ENCODE assay signal across 23 cellular contexts in genomic region chr6:105598264-105598663, GRCh38.
DNase-seq lines count a peak whose midpoint lies in the region; ATAC-seq and TF ChIP-seq lines count a peak whose summit lies in the region.
"Had no signal": no experiment of that assay in that cellular context is flagged by ENCODE, and none has a peak within 500 bp of the region (broad histone marks: within the 10 kb centered on the region; RNA-seq: fewer than 3 reads in every experiment).

No MANE protein-coding gene starts in this region.

- TF ChIP-seq CTCF in IMR-90 (conservative IDR thresholded peaks at IDR 0.05; ENCODE audit: low read depth, low read length) (no peak), ovary (IDR thresholded peaks at IDR 0.05) (no peak)

- H2AK9ac ChIP-seq in IMR-90 (replicated peaks; ENCODE audit: low read depth, low read length, poor library complexity): no peak overlapping the region

- in situ Hi-C loops in IMR-90 (cut with MboI; ENCODE audit: low sequenced_read_pairs): no loop called here

- peak overlapping the region; percentile 54; the same call in 1 of the 2 replicates for H2BK120ac ChIP-seq in IMR-90 (ENCODE audit: low read depth, low read length)
- H2BK120ac ChIP-seq in trophoblast cell (ENCODE audit: insufficient read depth, low read length, poor library complexity): peak overlapping the region; percentile 63

- H3K4me3 Mint-ChIP-seq in activated CD4-positive, alpha-beta T cell treated with anti-CD3 and anti-CD28 coated beads for 36 hours: no peak overlapping the region
- no peak overlapping the region for H3K4me3 Mint-ChIP-seq in activated CD4-positive, alpha-beta T cell treated with anti-CD3 and anti-CD28 coated beads, Interleukin-2, amount 10 ng/mL, durations not matched to agents 7 days and 5 days
- no peak overlapping the region for H3K4me3 Mint-ChIP-seq in activated T-helper 2 cell treated with anti-CD3 and anti-CD28 coated beads, Interferon-gamma antibody, Interleukin-2, Interleukin-4, amounts not matched to agents 10 μg/mL and 5 μg/mL and 100 μg/mL, durations not matched to agents 14 hours and 24 hours and 36 hours (ENCODE audit: low read depth)
- H3K4me3 Mint-ChIP-seq: CD8-positive, alpha-beta memory T cell; IgD-negative memory B cell had no signal

- H3K9me1 ChIP-seq in IMR-90 (ENCODE audit: insufficient read depth, low read length): peaks cover 12% of the 10 kb centered on the region

- no peak for TF ChIP-seq RAD21 in IMR-90 (IDR thresholded peaks at IDR 0.05; ENCODE audit: low read length)

- peak overlapping the region; percentile 25 for H4K91ac ChIP-seq in IMR-90 (ENCODE audit: insufficient read depth, low read depth, low read length)
- H4K91ac ChIP-seq in trophoblast cell (ENCODE audit: low read depth, low read length): no peak overlapping the region

- TF ChIP-seq POLR2A in IMR-90 (IDR thresholded peaks at IDR 0.05; ENCODE audit: low read depth, low read length): no peak
- TF ChIP-seq POLR2A in ovary (IDR thresholded peaks at IDR 0.05): no peak

- intact Hi-C loops in activated CD4-positive, alpha-beta T cell treated with anti-CD3 and anti-CD28 coated beads for 36 hours (cut with DNase I, micrococcal nuclease): no loop called here
- intact Hi-C loops in IMR-90 (cut with micrococcal nuclease) (no loop called here), ovary (cut with DNase I) (no loop called here)
- intact Hi-C loops in activated T-helper 2 cell treated with anti-CD3 and anti-CD28 coated beads, Interferon-gamma antibody, Interleukin-2, Interleukin-4, amounts not matched to agents 10 μg/mL and 5 μg/mL and 100 μg/mL, durations not matched to agents 14 hours and 24 hours and 36 hours (cut with micrococcal nuclease): no loop called here

- POLR2A ChIA-PET in activated CD4-positive, alpha-beta T cell treated with anti-CD3 and anti-CD28 coated beads for 36 hours (lab: Charles Lee): no interaction called here
- POLR2A ChIA-PET in activated CD4-positive, alpha-beta T cell treated with anti-CD3 and anti-CD28 coated beads, Interleukin-2, amount 10 ng/mL, durations not matched to agents 7 days and 5 days (lab: Charles Lee): no interaction called here
- POLR2A ChIA-PET in IMR-90 (lab: Charles Lee; ENCODE audit: unreplicated experiment): no interaction called here

- H3K79me2 ChIP-seq in trophoblast cell (ENCODE audit: control insufficient read depth, insufficient read depth, low read length, poor library complexity): no peaks in the 10 kb centered on the region

- no peak for ATAC-seq in activated CD4-positive, alpha-beta T cell treated with anti-CD3 and anti-CD28 coated beads for 36 hours
- no peak for ATAC-seq in IMR-90 (ENCODE audit: low read depth)
- no peak for ATAC-seq in GM18870 (IDR thresholded peaks at IDR 0.05; ENCODE audit: unreplicated experiment)

- DNase-seq in activated CD4-positive, alpha-beta T cell treated with anti-CD3 and anti-CD28 coated beads for 36 hours: no peak
- DNase-seq in activated CD4-positive, alpha-beta T cell treated with anti-CD3 and anti-CD28 coated beads, Interleukin-2, amount 10 ng/mL, durations not matched to agents 7 days and 5 days: no peak
- DNase-seq in IMR-90 (no peak), trophoblast cell (no peak), ovary (no peak), globus pallidus (ENCODE audit: low spot score) (no peak)
- DNase-seq in activated T-helper 2 cell treated with anti-CD3 and anti-CD28 coated beads, Interferon-gamma antibody, Interleukin-2, Interleukin-4, amounts not matched to agents 10 μg/mL and 5 μg/mL and 100 μg/mL, durations not matched to agents 14 hours and 24 hours and 36 hours (ENCODE audit: low spot score): no peak
- DNase-seq: 8988T; Calu3; CD8-positive, alpha-beta memory T cell; GOT3; HCEC 1CT; Karpas-422; NCI-H1048; NCI-H1417 treated with DMSO at 0.1 percent for 48 hours; NCI-H187; NCI-H446; NCI-H526; OCI-M1; Right ventricle myocardium superior had no signal

- H3K4me3 ChIP-seq in IMR-90 (ENCODE audit: insufficient read depth, low read depth, low read length): no peak overlapping the region
- no peak overlapping the region for H3K4me3 ChIP-seq in trophoblast cell (ENCODE audit: low read depth, low read length)
- H3K4me3 ChIP-seq in ovary: no peak overlapping the region

- peaks cover 21% of the 10 kb centered on the region for H3K4me1 ChIP-seq in IMR-90 (ENCODE audit: control insufficient read depth, insufficient read depth, low read length)
- peaks cover 6 to 10% of the 10 kb centered on the region in 2 experiments for H3K4me1 ChIP-seq in trophoblast cell (ENCODE audit: control insufficient read depth in 1 of 2, insufficient read depth in 2 of 2, low read length in 2 of 2)
- H3K4me1 ChIP-seq in ovary (ENCODE audit: insufficient read depth): no peaks in the 10 kb centered on the region

- H3K27me3 Mint-ChIP-seq in activated CD4-positive, alpha-beta T cell treated with anti-CD3 and anti-CD28 coated beads for 36 hours: peaks cover 8% of the 10 kb centered on the region
- H3K27me3 Mint-ChIP-seq in activated CD4-positive, alpha-beta T cell treated with anti-CD3 and anti-CD28 coated beads, Interleukin-2, amount 10 ng/mL, durations not matched to agents 7 days and 5 days: peaks cover 2% of the 10 kb centered on the region
- H3K27me3 Mint-ChIP-seq in activated T-helper 2 cell treated with anti-CD3 and anti-CD28 coated beads, Interferon-gamma antibody, Interleukin-2, Interleukin-4, amounts not matched to agents 10 μg/mL and 5 μg/mL and 100 μg/mL, durations not matched to agents 14 hours and 24 hours and 36 hours (ENCODE audit: low read depth): no peaks in the 10 kb centered on the region
- H3K27me3 Mint-ChIP-seq: IgD-negative memory B cell had no signal

- peak overlapping the region; percentile 9 for H2BK5ac ChIP-seq in IMR-90 (ENCODE audit: low read depth, low read length, poor library complexity, severe bottlenecking)
- H2BK5ac ChIP-seq in trophoblast cell (ENCODE audit: low read depth, low read length, poor library complexity): no peak overlapping the region

- H3K18ac ChIP-seq in IMR-90 (ENCODE audit: low read depth, low read length) (no peak overlapping the region; the same call in 1 of the 2 replicates), trophoblast cell (ENCODE audit: low read length) (no peak overlapping the region)

- H3K27me3 ChIP-seq in IMR-90 (ENCODE audit: control insufficient read depth, insufficient read depth, low read length): no peaks in the 10 kb centered on the region
- H3K27me3 ChIP-seq in trophoblast cell (ENCODE audit: insufficient read depth, low read length): no peaks in the 10 kb centered on the region
- no peaks in the 10 kb centered on the region for H3K27me3 ChIP-seq in ovary

- H4K8ac ChIP-seq in IMR-90 (ENCODE audit: low read depth in 2 of 2, low read length in 2 of 2): no peak overlapping the region
- H4K8ac ChIP-seq in trophoblast cell (ENCODE audit: low read depth, low read length): no peak overlapping the region

- peak overlapping the region; percentile 44 for H3K27ac Mint-ChIP-seq in activated CD4-positive, alpha-beta T cell treated with anti-CD3 and anti-CD28 coated beads for 36 hours
- H3K27ac Mint-ChIP-seq in activated CD4-positive, alpha-beta T cell treated with anti-CD3 and anti-CD28 coated beads, Interleukin-2, amount 10 ng/mL, durations not matched to agents 7 days and 5 days: no peak overlapping the region
- peak overlapping the region; percentile 7 for H3K27ac Mint-ChIP-seq in activated T-helper 2 cell treated with anti-CD3 and anti-CD28 coated beads, Interferon-gamma antibody, Interleukin-2, Interleukin-4, amounts not matched to agents 10 μg/mL and 5 μg/mL and 100 μg/mL, durations not matched to agents 14 hours and 24 hours and 36 hours
- H3K27ac Mint-ChIP-seq: CD8-positive, alpha-beta memory T cell; IgD-negative memory B cell had no signal

- H2BK20ac ChIP-seq in IMR-90 (ENCODE audit: low read depth, low read length): peak overlapping the region; percentile 76

- WGBS in IMR-90 (ENCODE audit: extremely low coverage in 2 of 2, insufficient read length in 1 of 2), 2 experiments: no CpG with 5 or more reads among the region's 3 CpGs
- no CpG with 5 or more reads among the region's 3 CpGs for WGBS in trophoblast cell (ENCODE audit: extremely low coverage, insufficient coverage, insufficient read length)
- 79 to 96% (median 87%) methylated on average over 3 of the region's 3 CpGs for WGBS in ovary, 3 donors

- H4K20me1 ChIP-seq in IMR-90 (ENCODE audit: insufficient read depth, low read length): no peaks in the 10 kb centered on the region

- no peaks in the 10 kb centered on the region for H3K36me3 Mint-ChIP-seq in activated CD4-positive, alpha-beta T cell treated with anti-CD3 and anti-CD28 coated beads for 36 hours (ENCODE audit: low read depth)
- H3K36me3 Mint-ChIP-seq in activated CD4-positive, alpha-beta T cell treated with anti-CD3 and anti-CD28 coated beads, Interleukin-2, amount 10 ng/mL, durations not matched to agents 7 days and 5 days (ENCODE audit: low read depth): no peaks in the 10 kb centered on the region
- peaks cover 11% of the 10 kb centered on the region for H3K36me3 Mint-ChIP-seq in activated T-helper 2 cell treated with anti-CD3 and anti-CD28 coated beads, Interferon-gamma antibody, Interleukin-2, Interleukin-4, amounts not matched to agents 10 μg/mL and 5 μg/mL and 100 μg/mL, durations not matched to agents 14 hours and 24 hours and 36 hours (ENCODE audit: low read depth)
- H3K36me3 Mint-ChIP-seq: IgD-negative memory B cell had no signal

- peak overlapping the region; percentile 47; the same call in 1 of the 3 replicates for H2BK15ac ChIP-seq in IMR-90 (ENCODE audit: low read depth, low read length)

- no peak overlapping the region for H4K12ac ChIP-seq in trophoblast cell (ENCODE audit: low read depth, low read length)

- H2AK5ac ChIP-seq in IMR-90 (ENCODE audit: low read depth, low read length) (no peak overlapping the region), trophoblast cell (ENCODE audit: low read length) (no peak overlapping the region)

- H3K4me2 ChIP-seq in IMR-90 (ENCODE audit: low read depth, low read length) (no peak overlapping the region), trophoblast cell (ENCODE audit: low read length) (no peak overlapping the region)

- H3K9me3 ChIP-seq in IMR-90 (ENCODE audit: control insufficient read depth, insufficient read depth, low read length) (no peaks in the 10 kb centered on the region), trophoblast cell (ENCODE audit: insufficient read depth, low read depth, low read length) (no peaks in the 10 kb centered on the region), ovary (no peaks in the 10 kb centered on the region)

- H3K9ac ChIP-seq in IMR-90 (ENCODE audit: low read depth, low read length) (no peak overlapping the region), trophoblast cell (ENCODE audit: low read length) (no peak overlapping the region)

- BruUV-seq in IMR-90 (replicated peaks; lab: Mats Ljungman, UMichigan): no TSS peak

- no peaks in the 10 kb centered on the region for H3K9me3 Mint-ChIP-seq in activated CD4-positive, alpha-beta T cell treated with anti-CD3 and anti-CD28 coated beads for 36 hours (ENCODE audit: low read depth)
- H3K9me3 Mint-ChIP-seq in activated CD4-positive, alpha-beta T cell treated with anti-CD3 and anti-CD28 coated beads, Interleukin-2, amount 10 ng/mL, durations not matched to agents 7 days and 5 days: peaks cover 2% of the 10 kb centered on the region
- H3K9me3 Mint-ChIP-seq in activated T-helper 2 cell treated with anti-CD3 and anti-CD28 coated beads, Interferon-gamma antibody, Interleukin-2, Interleukin-4, amounts not matched to agents 10 μg/mL and 5 μg/mL and 100 μg/mL, durations not matched to agents 14 hours and 24 hours and 36 hours: peaks cover 11% of the 10 kb centered on the region

- H3K14ac ChIP-seq in IMR-90 (replicated peaks; ENCODE audit: low read depth, low read length) (no peak overlapping the region; the same call in 1 of the 2 replicates), trophoblast cell (ENCODE audit: low read length) (no peak overlapping the region)

- H2AFZ ChIP-seq in IMR-90 (replicated peaks; ENCODE audit: low read length, poor library complexity): no peak overlapping the region
- H2AFZ ChIP-seq in trophoblast cell (ENCODE audit: insufficient read depth, low read length, poor library complexity): no peak overlapping the region

- no peak overlapping the region for H3K56ac ChIP-seq in IMR-90 (ENCODE audit: extremely low read depth, insufficient read depth, low read length)

- H3K23ac ChIP-seq in IMR-90 (ENCODE audit: low read depth, low read length) (no peak overlapping the region), trophoblast cell (ENCODE audit: low read length) (no peak overlapping the region)

- no peak overlapping the region for H2BK12ac ChIP-seq in trophoblast cell (ENCODE audit: low read length)

- dilution Hi-C loops in IMR-90 (cut with HindIII; ENCODE audit: low sequenced_read_pairs, unreplicated experiment): no loop called here

- H3K4me1 Mint-ChIP-seq in activated CD4-positive, alpha-beta T cell treated with anti-CD3 and anti-CD28 coated beads for 36 hours: peaks cover 15% of the 10 kb centered on the region
- peaks cover 11% of the 10 kb centered on the region for H3K4me1 Mint-ChIP-seq in activated CD4-positive, alpha-beta T cell treated with anti-CD3 and anti-CD28 coated beads, Interleukin-2, amount 10 ng/mL, durations not matched to agents 7 days and 5 days
- H3K4me1 Mint-ChIP-seq in activated T-helper 2 cell treated with anti-CD3 and anti-CD28 coated beads, Interferon-gamma antibody, Interleukin-2, Interleukin-4, amounts not matched to agents 10 μg/mL and 5 μg/mL and 100 μg/mL, durations not matched to agents 14 hours and 24 hours and 36 hours (ENCODE audit: low read depth): peaks cover 43% of the 10 kb centered on the region

- peak overlapping the region; percentile 10; the same call in 1 of the 2 replicates for H4K5ac ChIP-seq in IMR-90 (ENCODE audit: low read depth, low read length)

- TF ChIP-seq EP300 in ovary (IDR thresholded peaks at IDR 0.05): no peak

- H3K4ac ChIP-seq in IMR-90 (ENCODE audit: low read depth, low read length): peak overlapping the region; percentile 56
- H3K4ac ChIP-seq in trophoblast cell (ENCODE audit: low read depth, low read length): no peak overlapping the region

- H3K36me3 ChIP-seq in IMR-90 (ENCODE audit: control insufficient read depth, insufficient read depth, low read length) (no peaks in the 10 kb centered on the region), trophoblast cell (ENCODE audit: control insufficient read depth in 1 of 2, insufficient read depth in 2 of 2, low read length in 2 of 2) (no peaks in the 10 kb centered on the region), ovary (no peaks in the 10 kb centered on the region)

- H3K79me1 ChIP-seq in IMR-90 (ENCODE audit: low read depth in 1 of 2, low read length in 2 of 2): peaks cover 0 to 11% of the 10 kb centered on the region in 2 experiments; a peak in 2 of 4 replicates
- peaks cover 9% of the 10 kb centered on the region for H3K79me1 ChIP-seq in trophoblast cell (ENCODE audit: low read length)

- CTCF ChIA-PET in activated CD4-positive, alpha-beta T cell treated with anti-CD3 and anti-CD28 coated beads for 36 hours (lab: Charles Lee): no interaction called here
- CTCF ChIA-PET in activated CD4-positive, alpha-beta T cell treated with anti-CD3 and anti-CD28 coated beads, Interleukin-2, amount 10 ng/mL, durations not matched to agents 7 days and 5 days (lab: Charles Lee): interaction anchor here (1.6 kb wide), 1 partner anchor 10 kb away, joined by 3 read pairs; no protein-coding TSS in a partner anchor
- CTCF ChIA-PET in IMR-90 (lab: Yijun Ruan, JAX): no interaction called here

- H3K27ac ChIP-seq in IMR-90 (ENCODE audit: insufficient read depth, low read length) (no peak overlapping the region), trophoblast cell (ENCODE audit: low read depth, low read length) (no peak overlapping the region), ovary (no peak overlapping the region)
- H3K27ac ChIP-seq: C4-2B had no signal
